Comparison of ENCODE assay signal across 9 cellular contexts in genomic region chr11:121446752-121447156, GRCh38. TPM values are rescaled to one million over a fixed set of nuclear protein-coding genes. Genes with fewer than 3 reads are reported as not detected.
A peak's percentile ranks its signal among the peaks of the same experiment; 100 is the strongest.
DNase-seq lines count a peak whose midpoint lies in the region; ATAC-seq and TF ChIP-seq lines count a peak whose summit lies in the region.
"Had no signal": no experiment of that assay in that cellular context is flagged by ENCODE, and none has a peak within 500 bp of the region (broad histone marks: within the 10 kb centered on the region; RNA-seq: fewer than 3 reads in every experiment).

No MANE protein-coding gene starts in this region.

- H3K4me1 Mint-ChIP-seq in activated T-cell treated with anti-CD3 and anti-CD28 coated beads, Interleukin-2, amount 50 U/mL, for 72 hours (ENCODE audit: low read depth), result peaks cover 77% of the 10 kb centered on the region
- H3K4me1 Mint-ChIP-seq in stimulated activated effector memory CD8-positive, alpha-beta T cell treated with anti-CD3 and anti-CD28 coated beads, Interleukin-12 subunit alpha, Interleukin-12 subunit beta, amount 100 ng/mL, for 72 hours, result peaks cover 58% of the 10 kb centered on the region

- H3K27me3 Mint-ChIP-seq in activated T-cell treated with anti-CD3 and anti-CD28 coated beads, Interleukin-2, amount 50 U/mL, for 72 hours (ENCODE audit: low read depth), result no peaks in the 10 kb centered on the region

- BruUV-seq in mammary epithelial cell (replicated peaks; lab: Mats Ljungman, UMichigan), result no TSS peak

- no peaks in the 10 kb centered on the region for H3K36me3 Mint-ChIP-seq in activated T-cell treated with anti-CD3 and anti-CD28 coated beads, Interleukin-2, amount 50 U/mL, for 72 hours (ENCODE audit: insufficient read depth in 2 of 2)
- H3K36me3 Mint-ChIP-seq in stimulated activated effector memory CD8-positive, alpha-beta T cell treated with anti-CD3 and anti-CD28 coated beads, Interleukin-12 subunit alpha, Interleukin-12 subunit beta, amount 100 ng/mL, for 72 hours, result no peaks in the 10 kb centered on the region

- H3K79me2 ChIP-seq in mammary epithelial cell (ENCODE audit: insufficient read depth, low read length), result no peaks in the 10 kb centered on the region

- no peak for TF ChIP-seq POLR2A in gastroesophageal sphincter (IDR thresholded peaks at IDR 0.05)

- in situ Hi-C loops in mammary epithelial cell (cut with MboI; ENCODE audit: low sequenced_read_pairs in 2 of 2), result no loop called here

- H3K27ac Mint-ChIP-seq in activated T-cell treated with anti-CD3 and anti-CD28 coated beads, Interleukin-2, amount 50 U/mL, for 72 hours, result peak overlapping the region; percentile 36
- H3K27ac Mint-ChIP-seq in stimulated activated effector memory CD8-positive, alpha-beta T cell treated with anti-CD3 and anti-CD28 coated beads, Interleukin-12 subunit alpha, Interleukin-12 subunit beta, amount 100 ng/mL, for 72 hours, result peak overlapping the region; percentile 32

- H3K4me2 ChIP-seq in mammary epithelial cell (ENCODE audit: insufficient read depth, low read depth, low read length), result no peak overlapping the region

- 16% methylated on average over 4 of the region's 4 CpGs for WGBS in mammary epithelial cell (ENCODE audit: low coverage, missing lambda C conversion rate)
- WGBS in gastroesophageal sphincter (ENCODE audit: low coverage in 1 of 2), 2 donors, result 34 to 39% methylated on average over 4 of the region's 4 CpGs

- TF ChIP-seq CTCF in mammary epithelial cell (conservative IDR thresholded peaks at IDR 0.05 in 1 of 2, IDR thresholded peaks at IDR 0.05 in 1 of 2; ENCODE audit: extremely low read depth in 1 of 2, insufficient read depth in 1 of 2, low read depth in 1 of 2, low read length in 2 of 2) (peak; percentile 11 to 32), gastroesophageal sphincter (IDR thresholded peaks at IDR 0.05) (peak in 2 of 4 experiments; percentile 14 to 21)

- H3K9me3 ChIP-seq in mammary epithelial cell (replicated peaks; ENCODE audit: insufficient read depth, low read length) (no peaks in the 10 kb centered on the region), gastroesophageal sphincter (no peaks in the 10 kb centered on the region)

- no peak overlapping the region for H3K9ac ChIP-seq in mammary epithelial cell (ENCODE audit: insufficient read depth, low read length)

- no peak overlapping the region for H3K4me3 Mint-ChIP-seq in activated T-cell treated with anti-CD3 and anti-CD28 coated beads, Interleukin-2, amount 50 U/mL, for 72 hours
- no peak overlapping the region for H3K4me3 Mint-ChIP-seq in stimulated activated effector memory CD8-positive, alpha-beta T cell treated with anti-CD3 and anti-CD28 coated beads, Interleukin-12 subunit alpha, Interleukin-12 subunit beta, amount 100 ng/mL, for 72 hours

- H4K20me1 ChIP-seq in mammary epithelial cell (ENCODE audit: insufficient read depth, low read length), result no peaks in the 10 kb centered on the region

- no peak for TF ChIP-seq EP300 in gastroesophageal sphincter (IDR thresholded peaks at IDR 0.05)

- H3K4me1 ChIP-seq in mammary epithelial cell (ENCODE audit: insufficient read depth, low read length) (peaks cover 5% of the 10 kb centered on the region), gastroesophageal sphincter (peaks cover 0 to 10% (median 0%) of the 10 kb centered on the region in 3 donors)

- no peaks in the 10 kb centered on the region for H3K36me3 ChIP-seq in mammary epithelial cell (ENCODE audit: insufficient read depth, low read length)
- H3K36me3 ChIP-seq in gastroesophageal sphincter, result no peaks in the 10 kb centered on the region

- H3K4me3 ChIP-seq in mammary epithelial cell (replicated peaks in 1 of 3; ENCODE audit: insufficient read depth in 1 of 3, low read depth in 2 of 3, low read length in 3 of 3) (no peak overlapping the region), gastroesophageal sphincter (no peak overlapping the region)
- H3K4me3 ChIP-seq: SK-N-MC had no signal

- no peak for ATAC-seq in activated T-cell treated with anti-CD3 and anti-CD28 coated beads, Interleukin-2, amount 50 U/mL, for 72 hours (replicated peaks in 1 of 2)
- ATAC-seq in stimulated activated effector memory CD8-positive, alpha-beta T cell treated with anti-CD3 and anti-CD28 coated beads, Interleukin-12 subunit alpha, Interleukin-12 subunit beta, amount 100 ng/mL, for 72 hours, result no peak
- ATAC-seq in gastroesophageal sphincter, result no peak

- peak overlapping the region; percentile 32 for H2AFZ ChIP-seq in mammary epithelial cell (ENCODE audit: low read depth, low read length)

- H3K27ac ChIP-seq in mammary epithelial cell (ENCODE audit: insufficient read depth, low read depth, low read length), result no peak overlapping the region
- no peak overlapping the region for H3K27ac ChIP-seq in gastroesophageal sphincter
- H3K27ac ChIP-seq: SK-N-MC had no signal

- DNase-seq in activated T-cell treated with anti-CD3 and anti-CD28 coated beads, Interleukin-2, amount 50 U/mL, for 72 hours, result no peak
- no peak for DNase-seq in activated T-cell treated with anti-CD3 and anti-CD28 coated beads, Interleukin-2, amount 50 U/mL, for 1 hour
- peak; percentile 64 to 76 for DNase-seq in Kasumi-1 (lab: John Stamatoyannopoulos, UW)
- no peak for DNase-seq in mammary epithelial cell
- no peak for DNase-seq in stimulated activated effector memory CD8-positive, alpha-beta T cell treated with anti-CD3 and anti-CD28 coated beads, Interleukin-12 subunit alpha, Interleukin-12 subunit beta, amount 100 ng/mL, for 72 hours (ENCODE audit: low spot score in 2 of 2)
- no peak for DNase-seq in DMS79 treated with DMSO at 0.1 percent for 48 hours (lab: John Stamatoyannopoulos, UW)
- DNase-seq in T-helper 9 cell, result no peak

- CTCF ChIA-PET in mammary epithelial cell (lab: Charles Lee; ENCODE audit: low non-redundant PET), result no interaction called here

- dilution Hi-C loops in mammary epithelial cell (cut with HindIII; ENCODE audit: low sequenced_read_pairs), result no loop called here

- intact Hi-C loops in mammary epithelial cell (cut with micrococcal nuclease), result loop anchor here (1.0 kb wide), 1 partner anchor 145 kb away; no protein-coding TSS in a partner anchor

- H3K27me3 ChIP-seq in mammary epithelial cell (ENCODE audit: insufficient read depth, low read length) (no peaks in the 10 kb centered on the region), gastroesophageal sphincter (no peaks in the 10 kb centered on the region)

- no peaks in the 10 kb centered on the region for H3K9me3 Mint-ChIP-seq in activated T-cell treated with anti-CD3 and anti-CD28 coated beads, Interleukin-2, amount 50 U/mL, for 72 hours
- H3K9me3 Mint-ChIP-seq in stimulated activated effector memory CD8-positive, alpha-beta T cell treated with anti-CD3 and anti-CD28 coated beads, Interleukin-12 subunit alpha, Interleukin-12 subunit beta, amount 100 ng/mL, for 72 hours, result no peaks in the 10 kb centered on the region

RNA-seq across cellular contexts. Expression of gene SORL1, which starts 5.4 kb away (rescaled TPM):
- total RNA-seq in activated T-cell treated with anti-CD3 and anti-CD28 coated beads, Interleukin-2, amount 50 U/mL, for 72 hours, result 10 to 100 TPM; 66.3 to 80.0 TPM
- 10 to 100 TPM; 17.5 to 84.3 TPM for total RNA-seq in mammary epithelial cell
- polyA plus RNA-seq in mammary epithelial cell, result 57.2 TPM
- 210 TPM for polyA minus RNA-seq in mammary epithelial cell
- total RNA-seq in gastroesophageal sphincter, result 10 to 100 TPM in 2 of 4 donors, 1 to 10 TPM in 2; 7.1 to 12.6 (median 10.6) TPM

Comparison
In these comparisons a context has a peak if more than half of its experiments do, and no peak if none do; other contexts are left out.
1. DNase-seq: peak in Kasumi-1 (2 of 2); none in activated T-cell treated with anti-CD3 and anti-CD28 coated beads, Interleukin-2, amount 50 U/mL, for 72 hours (0 of 2), activated T-cell treated with anti-CD3 and anti-CD28 coated beads, Interleukin-2, amount 50 U/mL, for 1 hour (single experiment), mammary epithelial cell (single experiment), stimulated activated effector memory CD8-positive, alpha-beta T cell treated with anti-CD3 and anti-CD28 coated beads, Interleukin-12 subunit alpha, Interleukin-12 subunit beta, amount 100 ng/mL, for 72 hours (0 of 2), DMS79 treated with DMSO at 0.1 percent for 48 hours (single experiment) and T-helper 9 cell (single experiment).